In the genomic region with DNA sequence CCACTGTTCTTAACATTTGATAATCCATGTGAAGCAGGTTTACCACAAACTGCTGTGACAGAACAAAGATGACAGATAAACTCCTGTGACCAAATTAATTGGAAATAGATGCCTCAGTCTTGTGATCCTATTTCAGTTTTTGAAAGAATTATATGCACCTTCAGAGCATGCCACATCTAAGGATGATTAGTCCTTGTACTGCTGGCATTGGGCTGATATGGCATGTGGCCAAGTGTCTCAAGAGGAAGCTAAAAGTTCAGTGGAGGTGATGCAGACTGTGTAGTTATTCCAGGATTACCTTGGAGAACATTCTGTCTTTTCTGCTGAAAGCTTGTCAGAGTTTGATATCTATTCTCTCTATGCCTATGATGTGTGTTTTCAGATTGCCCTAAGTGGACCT, we compare ENCODE assay signal across 13 cellular contexts.
A peak's percentile ranks its signal among the peaks of the same experiment; 100 is the strongest.
DNase-seq lines count a peak whose midpoint lies in the region; ATAC-seq and TF ChIP-seq lines count a peak whose summit lies in the region.
"Had no signal": no experiment of that assay in that cellular context is flagged by ENCODE, and none has a peak within 500 bp of the region (broad histone marks: within the 10 kb centered on the region; RNA-seq: fewer than 3 reads in every experiment).

No MANE protein-coding gene starts in this region.

- no peaks in the 10 kb centered on the region for H3K9me3 ChIP-seq in gastrocnemius medialis
- H3K9me3 ChIP-seq: gastroesophageal sphincter had no signal

- H3K4me1 ChIP-seq in gastrocnemius medialis = peaks cover 16 to 19% of the 10 kb centered on the region in 2 donors
- H3K4me1 ChIP-seq: gastroesophageal sphincter had no signal

- H3K27ac ChIP-seq in gastrocnemius medialis = peak overlapping the region in 1 of 4 donors; percentile 39
- H3K27ac ChIP-seq: gastroesophageal sphincter, skin epidermis had no signal

- ATAC-seq in gastrocnemius medialis (peak; percentile 75 to 82), HG03159 (IDR thresholded peaks at IDR 0.05; ENCODE audit: unreplicated experiment) (no peak)
- ATAC-seq: gastroesophageal sphincter; left colon; naive thymus-derived CD8-positive, alpha-beta T cell had no signal

- H3K4me3 ChIP-seq in gastrocnemius medialis = no peak overlapping the region
- H3K4me3 ChIP-seq: gastroesophageal sphincter, skin epidermis had no signal

- intact Hi-C loops in gastrocnemius medialis (cut with DNase I; ENCODE audit: low total_unique reads) = no loop called here

- TF ChIP-seq POLR2A in gastrocnemius medialis (IDR thresholded peaks at IDR 0.05) = no peak

- peak; percentile 35 for DNase-seq in NCI-H2171 treated with DMSO at 0.1 percent for 48 hours (lab: John Stamatoyannopoulos, UW)
- DNase-seq in NCI-H2171 (lab: John Stamatoyannopoulos, UW) = no peak
- DNase-seq in NCI-H1105 treated with DMSO at 0.1 percent for 48 hours (lab: John Stamatoyannopoulos, UW) = peak; percentile 19
- peak; percentile 41 for DNase-seq in cerebellar cortex (ENCODE audit: low spot score)
- DNase-seq in gastrocnemius medialis = peak; percentile 33 to 39
- DNase-seq in NCI-H345 (lab: John Stamatoyannopoulos, UW) = no peak
- DNase-seq in NCI-H2081 (lab: John Stamatoyannopoulos, UW) = no peak
- DNase-seq: HFFc6; naive thymus-derived CD8-positive, alpha-beta T cell had no signal

- TF ChIP-seq CTCF in gastrocnemius medialis (IDR thresholded peaks at IDR 0.05 in 4 of 5, conservative IDR thresholded peaks at IDR 0.05 in 1 of 5) = no peak

- in situ Hi-C loops in gastrocnemius medialis (cut with MboI; ENCODE audit: low sequenced_read_pairs in 4 of 4) = no loop called here

- H3K27me3 ChIP-seq in gastrocnemius medialis = no peaks in the 10 kb centered on the region
- H3K27me3 ChIP-seq: gastroesophageal sphincter had no signal

- H3K36me3 ChIP-seq in gastrocnemius medialis = no peaks in the 10 kb centered on the region
- H3K36me3 ChIP-seq: gastroesophageal sphincter had no signal

Comparison
In these comparisons a context has a peak if more than half of its experiments do, and no peak if none do; other contexts are left out.
1. DNase-seq: peak in NCI-H2171 treated with DMSO at 0.1 percent for 48 hours (single experiment), NCI-H1105 treated with DMSO at 0.1 percent for 48 hours (single experiment), cerebellar cortex (single experiment) and gastrocnemius medialis (2 of 2); none in NCI-H2171 (single experiment), NCI-H345 (single experiment) and NCI-H2081 (0 of 2).